In genomic region chr18:53527365-53527764, GRCh38 we compare ENCODE assay signal across 26 cellular contexts.
"Had no signal": no experiment of that assay in that cellular context is flagged by ENCODE, and none has a peak within 500 bp of the region (broad histone marks: within the 10 kb centered on the region; RNA-seq: fewer than 3 reads in every experiment).

No MANE protein-coding gene starts in this region.

- H3K27me3 ChIP-seq: colonic mucosa, dorsolateral prefrontal cortex, esophagus muscularis mucosa, esophagus squamous epithelium, foreskin keratinocyte, gastrocnemius medialis, gastroesophageal sphincter, heart left ventricle, heart right ventricle had no signal

- H3K9me3 ChIP-seq: colonic mucosa, esophagus muscularis mucosa, esophagus squamous epithelium, gastrocnemius medialis, gastroesophageal sphincter, heart left ventricle had no signal

- ATAC-seq: effector memory CD8-positive, alpha-beta T cell; esophagus mucosa; foreskin keratinocyte; gastrocnemius medialis; gastroesophageal sphincter; heart left ventricle; heart right ventricle had no signal

- H3K4me3 ChIP-seq: colonic mucosa, coronary artery, dorsolateral prefrontal cortex, esophagus muscularis mucosa, esophagus squamous epithelium, gastrocnemius medialis, gastroesophageal sphincter, heart left ventricle, heart right ventricle had no signal

- H3K4me1 ChIP-seq: colonic mucosa, esophagus muscularis mucosa, esophagus squamous epithelium, foreskin keratinocyte, gastrocnemius medialis, gastroesophageal sphincter, heart left ventricle, heart right ventricle had no signal

- H3K27ac ChIP-seq: colonic mucosa, coronary artery, epithelial cell of prostate, esophagus muscularis mucosa, esophagus squamous epithelium, foreskin keratinocyte, gastrocnemius medialis, gastroesophageal sphincter, heart left ventricle, heart right ventricle had no signal

- FAIRE-seq: colon, endothelial cell of umbilical vein had no signal

- DNase-seq: colonic mucosa; cortex of kidney; dermis blood vessel endothelial cell; dorsolateral prefrontal cortex; effector CD4-positive, alpha-beta T cell; effector CD8-positive, alpha-beta T cell; effector memory CD4-positive, alpha-beta T cell; effector memory CD8-positive, alpha-beta T cell; endodermal cell; erythroblast; esophagus squamous epithelium; foreskin fibroblast; foreskin keratinocyte; foreskin melanocyte; gastrocnemius medialis; glutamatergic neuron; head of caudate nucleus; heart left ventricle; heart right ventricle had no signal

- H3K36me3 ChIP-seq: colonic mucosa, esophagus muscularis mucosa, esophagus squamous epithelium, gastrocnemius medialis, gastroesophageal sphincter, heart left ventricle, heart right ventricle had no signal
